8 cellular contexts compared by ENCODE assay signal in the genomic region with DNA sequence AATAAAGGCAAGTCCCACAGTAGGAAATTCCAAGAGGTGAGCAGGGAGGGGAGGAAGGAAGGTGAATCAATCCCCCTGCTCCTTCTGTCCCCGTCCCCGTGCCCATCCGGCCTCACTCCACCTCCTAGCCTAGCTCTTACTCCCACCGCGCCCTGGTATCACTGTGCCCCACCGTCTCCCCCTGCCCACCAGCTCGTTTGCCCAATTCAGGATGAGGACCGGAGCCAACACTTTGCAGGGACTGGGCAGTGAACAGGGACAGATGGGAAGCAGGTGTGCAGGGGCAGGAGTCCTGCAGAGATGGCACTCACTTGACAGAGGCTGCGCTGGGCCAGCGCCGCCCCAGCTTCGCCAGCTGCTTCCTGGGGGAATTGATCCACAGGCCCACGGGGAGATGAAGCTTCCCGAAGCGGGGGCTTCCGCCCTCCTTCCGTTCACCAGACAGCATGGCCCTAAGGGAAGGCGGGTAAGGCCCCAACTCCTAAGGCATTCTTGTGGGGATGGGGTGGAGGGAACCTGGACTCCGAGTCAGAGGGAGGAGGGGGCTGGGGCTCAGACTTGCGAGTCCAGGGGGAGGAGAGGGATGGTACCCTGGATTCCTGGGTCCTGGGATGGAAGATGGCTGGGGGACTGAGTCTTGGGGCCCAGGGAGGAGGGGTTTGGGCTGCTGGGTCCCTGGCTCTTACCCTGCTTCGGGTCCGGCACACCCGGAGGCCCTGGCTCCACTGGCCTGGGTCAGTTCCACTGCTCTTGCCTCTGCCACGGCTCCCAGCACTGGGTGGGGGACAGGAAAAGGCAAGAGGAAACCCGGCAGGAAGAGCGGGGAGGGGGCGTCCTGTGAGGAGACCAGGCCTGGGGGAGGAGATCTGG. TPM values are rescaled to one million over a fixed set of nuclear protein-coding genes. Genes with fewer than 3 reads are reported as not detected.
DNase-seq lines count a peak whose midpoint lies in the region; ATAC-seq and TF ChIP-seq lines count a peak whose summit lies in the region.

A gene with protein sequence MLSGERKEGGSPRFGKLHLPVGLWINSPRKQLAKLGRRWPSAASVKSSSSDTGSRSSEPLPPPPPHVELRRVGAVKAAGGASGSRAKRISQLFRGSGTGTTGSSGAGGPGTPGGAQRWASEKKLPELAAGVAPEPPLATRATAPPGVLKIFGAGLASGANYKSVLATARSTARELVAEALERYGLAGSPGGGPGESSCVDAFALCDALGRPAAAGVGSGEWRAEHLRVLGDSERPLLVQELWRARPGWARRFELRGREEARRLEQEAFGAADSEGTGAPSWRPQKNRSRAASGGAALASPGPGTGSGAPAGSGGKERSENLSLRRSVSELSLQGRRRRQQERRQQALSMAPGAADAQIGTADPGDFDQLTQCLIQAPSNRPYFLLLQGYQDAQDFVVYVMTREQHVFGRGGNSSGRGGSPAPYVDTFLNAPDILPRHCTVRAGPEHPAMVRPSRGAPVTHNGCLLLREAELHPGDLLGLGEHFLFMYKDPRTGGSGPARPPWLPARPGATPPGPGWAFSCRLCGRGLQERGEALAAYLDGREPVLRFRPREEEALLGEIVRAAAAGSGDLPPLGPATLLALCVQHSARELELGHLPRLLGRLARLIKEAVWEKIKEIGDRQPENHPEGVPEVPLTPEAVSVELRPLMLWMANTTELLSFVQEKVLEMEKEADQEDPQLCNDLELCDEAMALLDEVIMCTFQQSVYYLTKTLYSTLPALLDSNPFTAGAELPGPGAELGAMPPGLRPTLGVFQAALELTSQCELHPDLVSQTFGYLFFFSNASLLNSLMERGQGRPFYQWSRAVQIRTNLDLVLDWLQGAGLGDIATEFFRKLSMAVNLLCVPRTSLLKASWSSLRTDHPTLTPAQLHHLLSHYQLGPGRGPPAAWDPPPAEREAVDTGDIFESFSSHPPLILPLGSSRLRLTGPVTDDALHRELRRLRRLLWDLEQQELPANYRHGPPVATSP (minus strand): TSS at position 776 of the 870 bp plus-strand sequence. CDS start 328 bp downstream, at position 448.

- H3K4me3 ChIP-seq in dorsolateral prefrontal cortex: peak within 1 kb of the TSS; percentile 36 to 75 (median 65)
- peak within 1 kb of the TSS; percentile 9 to 49 for H3K4me3 ChIP-seq in uterus

- H3K4me3 Mint-ChIP-seq in activated T-cell treated with anti-CD3 and anti-CD28 coated beads, Interleukin-2, amount 50 U/mL, for 24 hours: peak within 1 kb of the TSS; percentile 12
- peak within 1 kb of the TSS; percentile 33 for H3K4me3 Mint-ChIP-seq in mesothelial cell of epicardium

- TF ChIP-seq POLR2A in uterus (IDR thresholded peaks at IDR 0.05): peak; percentile 21 to 29

- H3K36me3 Mint-ChIP-seq in activated T-cell treated with anti-CD3 and anti-CD28 coated beads, Interleukin-2, amount 50 U/mL, for 24 hours (ENCODE audit: low read depth): no peaks in the 10 kb centered on the region
- no peaks in the 10 kb centered on the region for H3K36me3 Mint-ChIP-seq in mesothelial cell of epicardium

- peaks cover 0 to 5% of the 10 kb centered on the region in 2 donors for H3K4me1 ChIP-seq in uterus

- no peaks in the 10 kb centered on the region for H3K36me3 ChIP-seq in uterus

- no peaks in the 10 kb centered on the region for H3K27me3 ChIP-seq in dorsolateral prefrontal cortex
- no peaks in the 10 kb centered on the region for H3K27me3 ChIP-seq in uterus

- no peaks in the 10 kb centered on the region for H3K9me3 Mint-ChIP-seq in activated T-cell treated with anti-CD3 and anti-CD28 coated beads, Interleukin-2, amount 50 U/mL, for 24 hours
- H3K9me3 Mint-ChIP-seq in mesothelial cell of epicardium: no peaks in the 10 kb centered on the region

- no peaks in the 10 kb centered on the region for H3K9me3 ChIP-seq in uterus

- no peak for DNase-seq in activated T-cell treated with anti-CD3 and anti-CD28 coated beads, Interleukin-2, amount 50 U/mL, for 24 hours
- DNase-seq in activated T-cell treated with anti-CD3 and anti-CD28 coated beads, Interleukin-2, amount 50 U/mL, for 1 hour: no peak
- DNase-seq in dorsolateral prefrontal cortex (peak in 1 of 10 donors; percentile 47), mesothelial cell of epicardium (ENCODE audit: low spot score in 2 of 2, unreplicated experiment in 2 of 2) (no peak), uterus (peak in 1 of 2 donors; percentile 69), inferior parietal cortex (ENCODE audit: extremely low spot score) (no peak)

- no peak for TF ChIP-seq CTCF in dorsolateral prefrontal cortex (IDR thresholded peaks at IDR 0.05 in 54 of 56, conservative IDR thresholded peaks at IDR 0.05 in 2 of 56; ENCODE audit: low read depth in 1 of 56, partially characterized antibody in 56 of 56)
- no peak for TF ChIP-seq CTCF in mesothelial cell of epicardium (IDR thresholded peaks at IDR 0.05; ENCODE audit: unreplicated experiment)
- no peak for TF ChIP-seq CTCF in uterus (IDR thresholded peaks at IDR 0.05)

- H3K4me1 Mint-ChIP-seq in activated T-cell treated with anti-CD3 and anti-CD28 coated beads, Interleukin-2, amount 50 U/mL, for 24 hours (ENCODE audit: low read depth): peaks cover 10% of the 10 kb centered on the region
- peaks cover 14% of the 10 kb centered on the region for H3K4me1 Mint-ChIP-seq in mesothelial cell of epicardium

- peak within 1 kb of the TSS in 58 of 59 donors; percentile 43 to 92 (median 78) for H3K27ac ChIP-seq in dorsolateral prefrontal cortex
- H3K27ac ChIP-seq in uterus: peak within 1 kb of the TSS; percentile 73 to 81

- intact Hi-C loops in dorsolateral prefrontal cortex (cut with DNase I) (loop anchor here (5.0 kb wide), 1 partner anchor 93 kb away; a partner anchor contains a TSS), uterus (cut with DNase I; ENCODE audit: low total_unique reads) (no loop called here)

- ATAC-seq in GM21717 (IDR thresholded peaks at IDR 0.05; ENCODE audit: unreplicated experiment): no peak
- no peak for ATAC-seq in GM21526 (IDR thresholded peaks at IDR 0.05; ENCODE audit: low FRiP score, unreplicated experiment)

- H3K27me3 Mint-ChIP-seq in activated T-cell treated with anti-CD3 and anti-CD28 coated beads, Interleukin-2, amount 50 U/mL, for 24 hours: peaks cover 20% of the 10 kb centered on the region
- H3K27me3 Mint-ChIP-seq in mesothelial cell of epicardium (ENCODE audit: low read depth): peaks cover 17% of the 10 kb centered on the region

- H3K27ac Mint-ChIP-seq in activated T-cell treated with anti-CD3 and anti-CD28 coated beads, Interleukin-2, amount 50 U/mL, for 24 hours: no peak within 1 kb of the TSS
- no peak within 1 kb of the TSS for H3K27ac Mint-ChIP-seq in mesothelial cell of epicardium

RNA-seq across cellular contexts. Expression of the gene that starts here (rescaled TPM):
- total RNA-seq in dorsolateral prefrontal cortex (10 to 100 TPM in 40 of 120 experiments, 1 to 10 TPM in 80; 5.6 to 16.1 (median 8.9) TPM), mesothelial cell of epicardium (1.4 to 2.1 TPM (median 1.5 TPM) in 3 replicates), uterus (100 to 1,000 TPM in 1 of 4 donors, 10 to 100 TPM in 2, 1 to 10 TPM in 1; 5.9 to 105 (median 31.9) TPM)
